ENCODE assay signal across 15 cellular contexts in the genomic region with DNA sequence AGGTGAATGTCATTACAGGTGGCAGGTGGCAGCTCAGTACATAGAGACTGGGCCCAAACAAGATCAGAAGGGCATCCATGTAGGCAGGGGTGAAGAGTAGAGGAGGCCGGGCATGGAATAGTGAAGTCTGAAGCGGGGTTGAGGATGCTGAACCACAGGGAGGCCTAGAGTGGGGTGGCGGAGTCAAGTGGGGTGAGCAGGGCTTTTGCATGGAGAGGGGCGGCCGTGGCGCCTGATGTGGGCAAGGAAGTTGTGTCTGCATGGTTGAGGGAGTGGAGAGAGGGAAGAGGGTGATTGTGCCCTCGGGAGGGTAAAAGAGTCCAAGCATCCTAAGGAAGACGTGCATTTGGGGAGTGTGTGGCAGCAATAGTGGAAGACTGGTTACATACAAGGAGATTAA. TPM values are rescaled to one million over a fixed set of nuclear protein-coding genes. Genes with fewer than 3 reads are reported as not detected.
A peak's percentile ranks its signal among the peaks of the same experiment; 100 is the strongest.
DNase-seq lines count a peak whose midpoint lies in the region; TF ChIP-seq lines count a peak whose summit lies in the region.
"Had no signal": no experiment of that assay in that cellular context is flagged by ENCODE, and none has a peak within 500 bp of the region (broad histone marks: within the 10 kb centered on the region; RNA-seq: fewer than 3 reads in every experiment).

No MANE protein-coding gene starts in this region.

- H2AK5ac ChIP-seq in H9 (ENCODE audit: insufficient read length, low read length), result no peak overlapping the region

- peak overlapping the region; percentile 47 for H3K27ac Mint-ChIP-seq in activated CD4-positive, alpha-beta memory T cell treated with anti-CD3 and anti-CD28 coated beads, Interleukin-2, amount 10 ng/mL, durations not matched to agents 7 days and 5 days
- H3K27ac Mint-ChIP-seq in activated CD4-positive, alpha-beta memory T cell treated with anti-CD3 and anti-CD28 coated beads for 36 hours, result no peak overlapping the region
- H3K27ac Mint-ChIP-seq in CD4-positive, alpha-beta memory T cell, result peak overlapping the region in 5 of 7 donors; percentile 24 to 79 (median 59)
- H3K27ac Mint-ChIP-seq in H9 (peak overlapping the region in 2 of 3 experiments; percentile 18 to 38; a peak in 4 of 7 replicates), endodermal cell (peak overlapping the region; percentile 2)

- no peak overlapping the region for H2BK15ac ChIP-seq in H9 (ENCODE audit: low read depth, low read length)

- intact Hi-C loops in activated CD4-positive, alpha-beta memory T cell treated with anti-CD3 and anti-CD28 coated beads for 36 hours (cut with micrococcal nuclease), result no loop called here
- intact Hi-C loops in CD4-positive, alpha-beta memory T cell (cut with micrococcal nuclease), result no loop called here
- intact Hi-C loops in transverse colon (cut with DNase I; ENCODE audit: low total_unique reads), result no loop called here

- POLR2A ChIA-PET in activated CD4-positive, alpha-beta memory T cell treated with anti-CD3 and anti-CD28 coated beads, Interleukin-2, amount 10 ng/mL, durations not matched to agents 7 days and 5 days (lab: Charles Lee), result interaction anchor here (0.7 to 17.4 kb wide), 5 partner anchors 10 to 94 kb away, joined by 3 to 161 read pairs (median 4); a partner anchor contains a TSS
- POLR2A ChIA-PET in activated CD4-positive, alpha-beta memory T cell treated with anti-CD3 and anti-CD28 coated beads for 36 hours (lab: Charles Lee), result no interaction called here
- POLR2A ChIA-PET in CD4-positive, alpha-beta memory T cell (lab: Charles Lee; ENCODE audit: partially characterized antibody), result interaction anchor here (1.0 to 1.6 kb wide), 2 partner anchors 9 to 14 kb away, joined by 4 to 5 read pairs; a partner anchor contains a TSS

- no peak overlapping the region for H3K23ac ChIP-seq in H9 (ENCODE audit: insufficient read length, low read depth, low read length)

- no peaks in the 10 kb centered on the region for H4K20me1 ChIP-seq in H9 (ENCODE audit: control insufficient read depth, insufficient read depth, insufficient read length)

- H3K27me3 Mint-ChIP-seq in activated CD4-positive, alpha-beta memory T cell treated with anti-CD3 and anti-CD28 coated beads, Interleukin-2, amount 10 ng/mL, durations not matched to agents 7 days and 5 days, result no peaks in the 10 kb centered on the region
- H3K27me3 Mint-ChIP-seq in activated CD4-positive, alpha-beta memory T cell treated with anti-CD3 and anti-CD28 coated beads for 36 hours, result no peaks in the 10 kb centered on the region
- H3K27me3 Mint-ChIP-seq in CD4-positive, alpha-beta memory T cell, result no peaks in the 10 kb centered on the region
- H3K27me3 Mint-ChIP-seq in H9 (ENCODE audit: low read depth) (no peaks in the 10 kb centered on the region), endodermal cell (ENCODE audit: insufficient read depth) (no peaks in the 10 kb centered on the region)

- H3K4ac ChIP-seq in H9 (ENCODE audit: low read depth, low read length), result no peak overlapping the region

- no peak overlapping the region for H3K27ac ChIP-seq in CD4-positive, alpha-beta memory T cell (ENCODE audit: low read depth, low read length)
- H3K27ac ChIP-seq in H9 (ENCODE audit: insufficient read length, low read depth, low read length), result no peak overlapping the region
- no peak overlapping the region for H3K27ac ChIP-seq in endodermal cell (ENCODE audit: low read depth, low read length)
- no peak overlapping the region for H3K27ac ChIP-seq in transverse colon

- no peak overlapping the region for H3K56ac ChIP-seq in H9 (ENCODE audit: insufficient read length, low read depth, low read length)

- H3K4me3 ChIP-seq in CD4-positive, alpha-beta memory T cell (ENCODE audit: low read length in 2 of 2), result no peak overlapping the region
- no peak overlapping the region for H3K4me3 ChIP-seq in endodermal cell (ENCODE audit: low read length)
- no peak overlapping the region for H3K4me3 ChIP-seq in transverse colon

- H3K4me1 Mint-ChIP-seq in activated CD4-positive, alpha-beta memory T cell treated with anti-CD3 and anti-CD28 coated beads, Interleukin-2, amount 10 ng/mL, durations not matched to agents 7 days and 5 days, result peaks cover 32% of the 10 kb centered on the region
- peaks cover 28% of the 10 kb centered on the region for H3K4me1 Mint-ChIP-seq in activated CD4-positive, alpha-beta memory T cell treated with anti-CD3 and anti-CD28 coated beads for 36 hours (ENCODE audit: low read depth)
- H3K4me1 Mint-ChIP-seq in CD4-positive, alpha-beta memory T cell, result peaks cover 6 to 11% (median 7%) of the 10 kb centered on the region in 4 donors
- H3K4me1 Mint-ChIP-seq in H9, result no peaks in the 10 kb centered on the region
- H3K4me1 Mint-ChIP-seq in endodermal cell, result no peaks in the 10 kb centered on the region

- H3K9ac ChIP-seq in H9 (ENCODE audit: extremely low read depth, insufficient read length, low read length) (no peak overlapping the region), endodermal cell (ENCODE audit: extremely low read depth, low read length, poor library complexity, severe bottlenecking) (no peak overlapping the region)

- no peak overlapping the region for H3K4me3 Mint-ChIP-seq in activated CD4-positive, alpha-beta memory T cell treated with anti-CD3 and anti-CD28 coated beads, Interleukin-2, amount 10 ng/mL, durations not matched to agents 7 days and 5 days
- H3K4me3 Mint-ChIP-seq in activated CD4-positive, alpha-beta memory T cell treated with anti-CD3 and anti-CD28 coated beads for 36 hours, result no peak overlapping the region
- no peak overlapping the region for H3K4me3 Mint-ChIP-seq in CD4-positive, alpha-beta memory T cell
- H3K4me3 Mint-ChIP-seq in H9, result no peak overlapping the region
- no peak overlapping the region for H3K4me3 Mint-ChIP-seq in endodermal cell
- H3K4me3 Mint-ChIP-seq: CD14-positive monocyte had no signal

- in situ Hi-C loops in transverse colon (cut with MboI; ENCODE audit: low pct_ligation_motif_present in 1 of 4, low pct_unique_long_range_greater_than_20kb in 1 of 4, low sequenced_read_pairs in 3 of 4), result no loop called here
- in situ Hi-C loops in KBM-7 (cut with MboI; ENCODE audit: low pct_unique_long_range_greater_than_20kb, low sequenced_read_pairs), result no loop called here

- no peaks in the 10 kb centered on the region for H3K23me2 ChIP-seq in H9 (ENCODE audit: insufficient read length, low read depth, low read length, poor library complexity, severe bottlenecking)

- no peak overlapping the region for H2BK20ac ChIP-seq in H9 (ENCODE audit: low read depth, low read length, poor library complexity, severe bottlenecking)

- H3K79me2 ChIP-seq in H9 (ENCODE audit: insufficient read depth, low read length), result no peaks in the 10 kb centered on the region

- no peaks in the 10 kb centered on the region for H3K9me3 ChIP-seq in CD4-positive, alpha-beta memory T cell (ENCODE audit: control insufficient read depth in 1 of 2, low read length in 2 of 2)
- H3K9me3 ChIP-seq in H9 (ENCODE audit: control insufficient read depth, low read depth, low read length), result no peaks in the 10 kb centered on the region
- H3K9me3 ChIP-seq in endodermal cell (ENCODE audit: control insufficient read depth, low read length), result no peaks in the 10 kb centered on the region
- H3K9me3 ChIP-seq in transverse colon, result no peaks in the 10 kb centered on the region

- no peak overlapping the region for H3K4me2 ChIP-seq in H9 (ENCODE audit: insufficient read depth, insufficient read length, low read length)

- peaks cover 2% of the 10 kb centered on the region for H3K4me1 ChIP-seq in CD4-positive, alpha-beta memory T cell (ENCODE audit: insufficient read depth, low read length)
- H3K4me1 ChIP-seq in H9 (ENCODE audit: insufficient read depth, low read length) (no peaks in the 10 kb centered on the region), endodermal cell (ENCODE audit: control insufficient read depth, insufficient read depth, low read length) (no peaks in the 10 kb centered on the region), transverse colon (peaks cover 0 to 4% (median 2%) of the 10 kb centered on the region in 4 donors)

- WGBS in H9 (ENCODE audit: extremely low coverage, insufficient read length, low lambda C conversion rate), result no CpG with 5 or more reads among the region's 8 CpGs
- 95 to 98% methylated on average over 8 of the region's 8 CpGs for WGBS in endodermal cell (ENCODE audit: insufficient coverage in 1 of 2, insufficient read length in 1 of 2), 2 experiments
- WGBS in transverse colon (ENCODE audit: low coverage in 1 of 2), 2 donors, result 90 to 96% methylated on average over 4 to 8 of the region's 8 CpGs

- TF ChIP-seq CTCF in H9 (conservative IDR thresholded peaks at IDR 0.05) (no peak), endodermal cell (conservative IDR thresholded peaks at IDR 0.05) (no peak), transverse colon (IDR thresholded peaks at IDR 0.05) (no peak)

- H2BK12ac ChIP-seq in H9 (ENCODE audit: insufficient read length, low read depth, low read length), result no peak overlapping the region

- no peak overlapping the region for H4K91ac ChIP-seq in H9 (ENCODE audit: insufficient read length, low read depth, low read length)

- no peak overlapping the region for H3K18ac ChIP-seq in H9 (ENCODE audit: insufficient read length, low read depth, low read length)

- H3K79me1 ChIP-seq in H9 (ENCODE audit: insufficient read depth, low read depth, low read length, poor library complexity, severe bottlenecking), result no peaks in the 10 kb centered on the region

- H3K9me3 Mint-ChIP-seq in activated CD4-positive, alpha-beta memory T cell treated with anti-CD3 and anti-CD28 coated beads, Interleukin-2, amount 10 ng/mL, durations not matched to agents 7 days and 5 days, result no peaks in the 10 kb centered on the region
- H3K9me3 Mint-ChIP-seq in activated CD4-positive, alpha-beta memory T cell treated with anti-CD3 and anti-CD28 coated beads for 36 hours, result no peaks in the 10 kb centered on the region
- H3K9me3 Mint-ChIP-seq in CD4-positive, alpha-beta memory T cell, result peaks cover 0 to 2% (median 0%) of the 10 kb centered on the region in 8 donors
- no peaks in the 10 kb centered on the region for H3K9me3 Mint-ChIP-seq in H9
- no peaks in the 10 kb centered on the region for H3K9me3 Mint-ChIP-seq in endodermal cell
- H3K9me3 Mint-ChIP-seq: CD14-positive monocyte had no signal

- H3K27me3 ChIP-seq in CD4-positive, alpha-beta memory T cell (ENCODE audit: insufficient read depth, low read length), result no peaks in the 10 kb centered on the region
- no peaks in the 10 kb centered on the region for H3K27me3 ChIP-seq in H9 (ENCODE audit: insufficient read depth, low read length)
- no peaks in the 10 kb centered on the region for H3K27me3 ChIP-seq in endodermal cell (ENCODE audit: control insufficient read depth, insufficient read depth, low read length, poor library complexity, severe bottlenecking)
- no peaks in the 10 kb centered on the region for H3K27me3 ChIP-seq in transverse colon

- no peak overlapping the region for H3T11ph ChIP-seq in H9 (ENCODE audit: low read length)

- no peak for DNase-seq in activated CD4-positive, alpha-beta memory T cell treated with anti-CD3 and anti-CD28 coated beads, Interleukin-2, amount 10 ng/mL, durations not matched to agents 7 days and 5 days
- no peak for DNase-seq in activated CD4-positive, alpha-beta memory T cell treated with anti-CD3 and anti-CD28 coated beads for 36 hours
- DNase-seq in CD4-positive, alpha-beta memory T cell, result no peak
- DNase-seq in H9, result no peak
- DNase-seq in endodermal cell, result no peak
- no peak for DNase-seq in activated effector memory CD4-positive, alpha-beta T cell treated with Interleukin-2 at 50 U/mL for 16 hours
- DNase-seq in transverse colon, result no peak
- no peak for DNase-seq in KBM-7
- DNase-seq: AML-193, NCI-H1048, NCI-H2081 treated with DMSO at 0.1 percent for 48 hours, NCI-H345, NCI-H526, SHP77 treated with DMSO at 0.1 percent for 48 hours had no signal

- H4K8ac ChIP-seq in H9 (replicated peaks; ENCODE audit: insufficient read length, low read depth, low read length), result no peak overlapping the region

- TF ChIP-seq POLR2A in transverse colon (IDR thresholded peaks at IDR 0.05), result no peak

- peaks cover 63% of the 10 kb centered on the region for H3K36me3 Mint-ChIP-seq in activated CD4-positive, alpha-beta memory T cell treated with anti-CD3 and anti-CD28 coated beads, Interleukin-2, amount 10 ng/mL, durations not matched to agents 7 days and 5 days (ENCODE audit: low read depth)
- H3K36me3 Mint-ChIP-seq in activated CD4-positive, alpha-beta memory T cell treated with anti-CD3 and anti-CD28 coated beads for 36 hours, result peaks cover 48% of the 10 kb centered on the region
- peaks cover 26 to 27% of the 10 kb centered on the region in 2 donors for H3K36me3 Mint-ChIP-seq in CD4-positive, alpha-beta memory T cell
- peaks cover 2 to 59% (median 49%) of the 10 kb centered on the region in 3 experiments; a peak in 4 of 7 replicates for H3K36me3 Mint-ChIP-seq in H9 (ENCODE audit: insufficient read depth in 1 of 3, low read depth in 3 of 3)
- peaks cover 18% of the 10 kb centered on the region for H3K36me3 Mint-ChIP-seq in endodermal cell (ENCODE audit: low read depth)

- H3K14ac ChIP-seq in H9 (ENCODE audit: insufficient read depth, low read length), result no peak overlapping the region

- TF ChIP-seq EP300 in transverse colon (IDR thresholded peaks at IDR 0.05; ENCODE audit: low read depth), result no peak

- CTCF ChIA-PET in activated CD4-positive, alpha-beta memory T cell treated with anti-CD3 and anti-CD28 coated beads, Interleukin-2, amount 10 ng/mL, durations not matched to agents 7 days and 5 days (lab: Charles Lee), result interaction anchor here (1.2 to 2.7 kb wide), 3 partner anchors 14 to 34 kb away, joined by 3 to 8 read pairs (median 3); no protein-coding TSS in a partner anchor
- CTCF ChIA-PET in activated CD4-positive, alpha-beta memory T cell treated with anti-CD3 and anti-CD28 coated beads for 36 hours (lab: Charles Lee), result no interaction called here
- CTCF ChIA-PET in CD4-positive, alpha-beta memory T cell (lab: Charles Lee; ENCODE audit: partially characterized antibody), result interaction anchor here (0.6 to 1.6 kb wide), 2 partner anchors 14 to 208 kb away, joined by 3 read pairs; a partner anchor contains a TSS

- H4K5ac ChIP-seq in H9 (ENCODE audit: insufficient read length, low read depth, low read length), result no peak overlapping the region

- H2BK5ac ChIP-seq in H9 (ENCODE audit: insufficient read length, low read length), result no peak overlapping the region

- H2BK120ac ChIP-seq in H9 (ENCODE audit: low read depth, low read length, poor library complexity, severe bottlenecking), result no peak overlapping the region

- no peak overlapping the region for H2AFZ ChIP-seq in H9 (ENCODE audit: low read length)

- no peaks in the 10 kb centered on the region for H3K36me3 ChIP-seq in CD4-positive, alpha-beta memory T cell (ENCODE audit: insufficient read depth, low read length)
- H3K36me3 ChIP-seq in endodermal cell (ENCODE audit: control insufficient read depth, insufficient read depth, low read length), result peaks cover 12% of the 10 kb centered on the region
- H3K36me3 ChIP-seq in transverse colon, result no peaks in the 10 kb centered on the region

RNA-seq across cellular contexts. Expression of a gene that starts 14.4 kb away (rescaled TPM):
- total RNA-seq in activated CD4-positive, alpha-beta memory T cell treated with anti-CD3 and anti-CD28 coated beads, Interleukin-2, amount 10 ng/mL, durations not matched to agents 7 days and 5 days, result 100 to 1,000 TPM; 159 to 163 TPM
- 100 to 1,000 TPM; 194 to 198 TPM for total RNA-seq in activated CD4-positive, alpha-beta memory T cell treated with anti-CD3 and anti-CD28 coated beads for 36 hours
- total RNA-seq in CD4-positive, alpha-beta memory T cell, result 100 to 1,000 TPM; 129 to 132 TPM
- 10 to 100 TPM; 36.2 to 40.2 TPM for polyA plus RNA-seq in CD4-positive, alpha-beta memory T cell
- total RNA-seq in H9 (2021) (65.0 and 67.0 TPM in 2 replicates), endodermal cell (10 to 100 TPM; 20.9 to 31.2 TPM), transverse colon (10 to 100 TPM in 3 of 4 donors, 1 to 10 TPM in 1; 8.6 to 45.4 (median 28.6) TPM)
- polyA plus RNA-seq in endodermal cell (2013, experiment 1 of 2), result 72.6 TPM
- 69.3 TPM for polyA plus RNA-seq in endodermal cell (2013, experiment 2 of 2)

RNA-seq across cellular contexts. Expression of a gene that starts 19.5 kb away (rescaled TPM):
- total RNA-seq in activated CD4-positive, alpha-beta memory T cell treated with anti-CD3 and anti-CD28 coated beads, Interleukin-2, amount 10 ng/mL, durations not matched to agents 7 days and 5 days, result 10 to 100 TPM; 26.6 to 27.1 TPM
- 10 to 100 TPM; 10.1 to 12.2 TPM for total RNA-seq in activated CD4-positive, alpha-beta memory T cell treated with anti-CD3 and anti-CD28 coated beads for 36 hours
- 10 to 100 TPM; 23.6 to 23.7 TPM for total RNA-seq in CD4-positive, alpha-beta memory T cell
- polyA plus RNA-seq in CD4-positive, alpha-beta memory T cell, result 10 to 100 TPM; 11.4 to 19.0 TPM
- 29.3 and 29.5 TPM in 2 replicates for total RNA-seq in H9 (2021)
- total RNA-seq in endodermal cell, result 10 to 100 TPM; 42.9 to 45.9 TPM
- 34.7 TPM for polyA plus RNA-seq in endodermal cell (2013, experiment 1 of 2)
- 28.7 TPM for polyA plus RNA-seq in endodermal cell (2013, experiment 2 of 2)
- 100 to 1,000 TPM in 1 of 4 donors, 10 to 100 TPM in 3; 66.3 to 120 (median 88.9) TPM for total RNA-seq in transverse colon

RNA-seq across cellular contexts. Expression of a gene that starts 28.6 kb away (rescaled TPM):
- total RNA-seq in activated CD4-positive, alpha-beta memory T cell treated with anti-CD3 and anti-CD28 coated beads, Interleukin-2, amount 10 ng/mL, durations not matched to agents 7 days and 5 days, result 10 to 100 TPM; 10.5 to 13.9 TPM
- 10 to 100 TPM; 13.0 to 14.0 TPM for total RNA-seq in activated CD4-positive, alpha-beta memory T cell treated with anti-CD3 and anti-CD28 coated beads for 36 hours
- 10 to 100 TPM; 17.8 to 20.0 TPM for total RNA-seq in CD4-positive, alpha-beta memory T cell
- 1 to 10 TPM; 3.3 to 7.8 TPM for polyA plus RNA-seq in CD4-positive, alpha-beta memory T cell
- total RNA-seq in H9 (2021), result 25.2 and 26.3 TPM in 2 replicates
- 10 to 100 TPM; 29.4 to 34.6 TPM for total RNA-seq in endodermal cell
- polyA plus RNA-seq in endodermal cell (2013, experiment 1 of 2), result 19.1 TPM
- 17.6 TPM for polyA plus RNA-seq in endodermal cell (2013, experiment 2 of 2)
- 100 to 1,000 TPM in 3 of 4 donors, 10 to 100 TPM in 1; 28.7 to 124 (median 113) TPM for total RNA-seq in transverse colon

RNA-seq across cellular contexts. Expression of a gene that starts 40.8 kb away (rescaled TPM):
- 100 to 1,000 TPM in 1 of 2 experiments, 10 to 100 TPM in 1; 99.4 to 107 TPM for total RNA-seq in activated CD4-positive, alpha-beta memory T cell treated with anti-CD3 and anti-CD28 coated beads, Interleukin-2, amount 10 ng/mL, durations not matched to agents 7 days and 5 days
- total RNA-seq in activated CD4-positive, alpha-beta memory T cell treated with anti-CD3 and anti-CD28 coated beads for 36 hours, result 10 to 100 TPM; 58.2 to 62.1 TPM
- 100 to 1,000 TPM; 118 to 119 TPM for total RNA-seq in CD4-positive, alpha-beta memory T cell
- 10 to 100 TPM; 19.3 to 32.4 TPM for polyA plus RNA-seq in CD4-positive, alpha-beta memory T cell
- 36.9 and 41.0 TPM in 2 replicates for total RNA-seq in H9 (2021)
- total RNA-seq in endodermal cell, result 10 to 100 TPM; 30.2 to 36.0 TPM
- polyA plus RNA-seq in endodermal cell (2013, experiment 1 of 2), result 35.6 TPM
- polyA plus RNA-seq in endodermal cell (2013, experiment 2 of 2), result 30.8 TPM
- 100 to 1,000 TPM in 1 of 4 donors, 10 to 100 TPM in 3; 64.3 to 285 (median 71.8) TPM for total RNA-seq in transverse colon

RNA-seq across cellular contexts. Expression of a gene that starts 42.9 kb away (rescaled TPM):
- total RNA-seq in activated CD4-positive, alpha-beta memory T cell treated with anti-CD3 and anti-CD28 coated beads, Interleukin-2, amount 10 ng/mL, durations not matched to agents 7 days and 5 days, result 1 to 10 TPM in 1 of 2 experiments, under 1 TPM in 1; 0.91 to 1.2 TPM
- 1 to 10 TPM; 5.3 to 6.0 TPM for total RNA-seq in activated CD4-positive, alpha-beta memory T cell treated with anti-CD3 and anti-CD28 coated beads for 36 hours
- 1 to 10 TPM in 1 of 2 experiments, not detected in 1; 1.3 TPM for total RNA-seq in CD4-positive, alpha-beta memory T cell
- under 1 TPM in 1 of 2 donors, not detected in 1; 0.23 TPM for polyA plus RNA-seq in CD4-positive, alpha-beta memory T cell
- total RNA-seq in H9 (2021), result 62.2 and 63.0 TPM in 2 replicates
- 10 to 100 TPM; 48.0 to 66.6 TPM for total RNA-seq in endodermal cell
- 22.9 TPM for polyA plus RNA-seq in endodermal cell (2013, experiment 1 of 2)
- 18.0 TPM for polyA plus RNA-seq in endodermal cell (2013, experiment 2 of 2)
- total RNA-seq in transverse colon, result 10 to 100 TPM in 2 of 4 donors, 1 to 10 TPM in 2; 1.2 to 13.9 (median 9.8) TPM
- polyA plus RNA-seq: CD14-positive monocyte had no signal
